In the genomic region with DNA sequence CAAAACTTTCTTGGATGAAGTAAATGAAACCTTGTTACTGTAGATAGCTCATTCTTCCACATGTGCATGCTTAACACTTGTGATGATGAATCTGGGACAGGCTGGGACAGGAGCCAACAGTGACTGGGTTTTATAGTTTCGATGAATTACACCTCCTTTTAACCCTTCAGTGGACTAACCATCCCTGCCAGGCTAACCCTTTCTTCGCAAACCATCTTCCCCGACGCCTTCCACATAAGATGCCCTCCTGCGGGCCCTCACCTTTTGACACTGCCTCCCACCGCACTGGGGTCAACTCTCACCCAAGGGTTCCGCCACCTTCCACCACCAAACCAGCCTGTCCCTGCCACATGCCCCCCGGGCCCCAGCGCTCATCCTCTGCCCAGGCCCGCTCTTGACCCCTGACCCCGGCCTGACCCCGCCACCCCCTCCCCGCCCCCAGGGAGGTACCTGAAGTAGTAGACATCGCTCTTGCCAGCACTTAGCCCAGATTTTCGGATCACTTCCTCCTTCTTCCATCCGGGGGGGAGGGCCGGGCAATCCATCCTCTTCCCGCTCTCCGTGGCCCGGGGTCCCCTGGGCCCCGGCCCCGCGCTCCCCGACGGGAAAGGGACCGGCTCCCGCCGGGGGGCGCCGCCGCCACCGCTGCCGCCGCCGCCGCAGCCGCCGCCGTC, we compare ENCODE assay signal across 8 cellular contexts. TPM values are rescaled to one million over a fixed set of nuclear protein-coding genes. Genes with fewer than 3 reads are reported as not detected.
DNase-seq lines count a peak whose midpoint lies in the region; ATAC-seq and TF ChIP-seq lines count a peak whose summit lies in the region.

No MANE protein-coding gene starts in this region.

- peaks cover 50% of the 10 kb centered on the region for H3K4me1 Mint-ChIP-seq in CD14-positive monocyte

- peaks cover 0 to 2% (median 0%) of the 10 kb centered on the region in 3 donors for H3K27me3 Mint-ChIP-seq in CD14-positive monocyte (ENCODE audit: low read depth in 3 of 3)

- DNase-seq in CD14-positive monocyte (ENCODE audit: low spot score) = peak; percentile 59
- peak; percentile 51 for DNase-seq in NOMO-1 treated with DMSO at 0.1 percent for 48 hours (lab: John Stamatoyannopoulos, UW; ENCODE audit: unreplicated experiment)
- peak; percentile 12 for DNase-seq in activated T-cell treated with anti-CD3 and anti-CD28 coated beads for 4 hours
- DNase-seq in erythroblast (lab: John Stamatoyannopoulos, UW) = peak; percentile 83 to 92
- DNase-seq in myocyte (ENCODE audit: low read depth) = peak; percentile 76
- DNase-seq in stromal cell of bone marrow (ENCODE audit: low read depth) = peak; percentile 90

- peaks cover 5 to 13% of the 10 kb centered on the region in 2 donors for H3K36me3 Mint-ChIP-seq in CD14-positive monocyte

- ATAC-seq in GM19452 (IDR thresholded peaks at IDR 0.05; ENCODE audit: unreplicated experiment) (peak; percentile 23), HG03521 (IDR thresholded peaks at IDR 0.05; ENCODE audit: unreplicated experiment) (peak; percentile 5)

- intact Hi-C loops in CD14-positive monocyte (cut with micrococcal nuclease) = loop anchor here (2.0 to 10.0 kb wide), 3 partner anchors 45 to 134 kb away; a partner anchor contains a TSS

- peak overlapping the region; percentile 92 to 93 for H3K4me3 Mint-ChIP-seq in CD14-positive monocyte

- H3K27ac Mint-ChIP-seq in CD14-positive monocyte = peak overlapping the region; percentile 85 to 96 (median 91)

- H3K9me3 Mint-ChIP-seq in CD14-positive monocyte = peaks cover 0 to 3% (median 0%) of the 10 kb centered on the region in 7 donors

- TF ChIP-seq POLR2A in erythroblast (IDR thresholded peaks at IDR 0.05; ENCODE audit: low read length) = no peak

- peak; percentile 11 for TF ChIP-seq CTCF in CD14-positive monocyte (IDR thresholded peaks at IDR 0.05)

RNA-seq across cellular contexts. Expression of a gene that starts 0.8 kb away (rescaled TPM):
- 10 to 100 TPM; 11.6 to 25.2 TPM for polyA plus RNA-seq in CD14-positive monocyte
- total RNA-seq in myocyte = 14.5 TPM in 2 replicates
- 31.4 TPM for polyA plus RNA-seq in myocyte (2012)

RNA-seq across cellular contexts. Expression of a gene that starts 45.6 kb away (rescaled TPM):
- polyA plus RNA-seq in CD14-positive monocyte = 1 to 10 TPM; 4.9 to 6.5 TPM
- 19.2 and 23.5 TPM in 2 replicates for total RNA-seq in myocyte
- 8.3 TPM for polyA plus RNA-seq in myocyte (2012)

Comparison
In these comparisons a context has a peak if more than half of its experiments do, and no peak if none do; other contexts are left out.
1. Peak in every context shown above with its lines: DNase-seq and ATAC-seq.
2. DNase-seq: peak in every context shown above with its lines; median percentile 90 in stromal cell of bone marrow; 88 in erythroblast; 76 in myocyte; 59 in CD14-positive monocyte; 51 in NOMO-1 treated with DMSO at 0.1 percent for 48 hours; 12 in activated T-cell treated with anti-CD3 and anti-CD28 coated beads for 4 hours.